15 cellular contexts compared by ENCODE assay signal in genomic region chr16:2529061-2529931, GRCh38. TPM values are rescaled to one million over a fixed set of nuclear protein-coding genes. Genes with fewer than 3 reads are reported as not detected.
A peak's percentile ranks its signal among the peaks of the same experiment; 100 is the strongest.
DNase-seq lines count a peak whose midpoint lies in the region; ATAC-seq and TF ChIP-seq lines count a peak whose summit lies in the region.
"Had no signal": no experiment of that assay in that cellular context is flagged by ENCODE, and none has a peak within 500 bp of the region (broad histone marks: within the 10 kb centered on the region; RNA-seq: fewer than 3 reads in every experiment).

No MANE protein-coding gene starts in this region.

- H3K79me2 ChIP-seq in HCT116 (ENCODE audit: insufficient read depth, low read length) = peaks cover 6% of the 10 kb centered on the region

- no peak for TF ChIP-seq RAD21 in HCT116 (IDR thresholded peaks at IDR 0.05; ENCODE audit: low read depth)

- DNase-seq in BE2C (peak; percentile 60), HCT116 (ENCODE audit: low read depth, low spot score) (no peak), neural crest cell (ENCODE audit: low read depth, low spot score) (no peak), A172 (ENCODE audit: low spot score) (no peak), posterior vena cava (ENCODE audit: low spot score) (no peak), tibial nerve (ENCODE audit: low spot score in 2 of 2) (no peak)
- no peak for DNase-seq in effector memory CD8-positive, alpha-beta T cell
- DNase-seq: COR-L47, hippocampal formation, MM.1S, T1000 had no signal

- H3K27me3 Mint-ChIP-seq in effector memory CD8-positive, alpha-beta T cell = no peaks in the 10 kb centered on the region
- peaks cover 14% of the 10 kb centered on the region for H3K27me3 Mint-ChIP-seq in neural crest cell (ENCODE audit: low read depth)
- H3K27me3 Mint-ChIP-seq: activated naive CD4-positive, alpha-beta T cell treated with anti-CD3 and anti-CD28 coated beads, Interleukin-2, amount 50 U/mL, for 24 hours; central memory CD8-positive, alpha-beta T cell had no signal

- peak overlapping the region; percentile 56 to 98 for H3K27ac Mint-ChIP-seq in effector memory CD8-positive, alpha-beta T cell
- no peak overlapping the region for H3K27ac Mint-ChIP-seq in neural crest cell (ENCODE audit: unreplicated experiment)
- H3K27ac Mint-ChIP-seq: activated naive CD4-positive, alpha-beta T cell treated with anti-CD3 and anti-CD28 coated beads, Interleukin-2, amount 50 U/mL, for 24 hours had no signal

- CTCF ChIA-PET in HCT116 (lab: Charles Lee) = no interaction called here

- TF ChIP-seq CTCF in BE2C (IDR thresholded peaks at IDR 0.05; ENCODE audit: low read depth, low read length) (0 out of 2 replicates have a peak, but pooled peaks have one; percentile 14), HCT116 (IDR thresholded peaks at IDR 0.05 in 2 of 3, conservative IDR thresholded peaks at IDR 0.05 in 1 of 3; ENCODE audit: borderline replicate concordance in 1 of 3, insufficient read depth in 1 of 3, low read depth in 2 of 3, low read length in 2 of 3) (peak in 2 of 3 experiments; percentile 7 to 38; a peak in 1 of 6 replicates), neural crest cell (conservative IDR thresholded peaks at IDR 0.05) (peak; percentile 19), tibial nerve (IDR thresholded peaks at IDR 0.05) (no peak)

- TF ChIP-seq POLR2A in HCT116 (IDR thresholded peaks at IDR 0.05; ENCODE audit: borderline replicate concordance, extremely low read depth, insufficient read depth, insufficient read length) (no peak), tibial nerve (IDR thresholded peaks at IDR 0.05) (no peak)

- no peak for TF ChIP-seq EP300 in tibial nerve (IDR thresholded peaks at IDR 0.05)

- H3K4me3 ChIP-seq in BE2C (ENCODE audit: low read depth, low read length) (no peak overlapping the region), HCT116 (replicated peaks in 1 of 2; ENCODE audit: low read depth in 1 of 2, low read length in 2 of 2) (no peak overlapping the region), tibial nerve (no peak overlapping the region)

- no peaks in the 10 kb centered on the region for H4K20me1 ChIP-seq in HCT116 (ENCODE audit: insufficient read depth)

- H3K27me3 ChIP-seq in BE2C (no peaks in the 10 kb centered on the region), HCT116 (ENCODE audit: insufficient read depth, low read length) (no peaks in the 10 kb centered on the region), tibial nerve (no peaks in the 10 kb centered on the region)

- H3K9me2 ChIP-seq in HCT116 (ENCODE audit: insufficient read depth) = no peaks in the 10 kb centered on the region

- no peak overlapping the region for H2AFZ ChIP-seq in HCT116 (ENCODE audit: low read depth, low read length, poor library complexity, severe bottlenecking)

- H3K4me2 ChIP-seq in HCT116 (ENCODE audit: low read length) = no peak overlapping the region

- peaks cover 26% of the 10 kb centered on the region for H3K36me3 ChIP-seq in BE2C
- peaks cover 9 to 29% of the 10 kb centered on the region in 2 experiments; a peak in 3 of 4 replicates for H3K36me3 ChIP-seq in HCT116 (ENCODE audit: control insufficient read depth in 1 of 2, insufficient read depth in 2 of 2, low read length in 2 of 2)
- H3K36me3 ChIP-seq in tibial nerve = peaks cover 0 to 62% (median 11%) of the 10 kb centered on the region in 3 donors

- POLR2A ChIA-PET in HCT116 (lab: Charles Lee) = no interaction called here

- H3K9me3 ChIP-seq in BE2C = no peaks in the 10 kb centered on the region
- H3K9me3 ChIP-seq in HCT116 (ENCODE audit: control insufficient read depth in 1 of 2, insufficient read depth in 1 of 2, low read depth in 1 of 2, low read length in 2 of 2) = no peaks in the 10 kb centered on the region
- H3K9me3 ChIP-seq in tibial nerve = no peaks in the 10 kb centered on the region

- peak overlapping the region in 1 of 2 donors; percentile 23 for H3K4me3 Mint-ChIP-seq in effector memory CD8-positive, alpha-beta T cell
- H3K4me3 Mint-ChIP-seq in neural crest cell = peak overlapping the region; percentile 38
- H3K4me3 Mint-ChIP-seq: activated naive CD4-positive, alpha-beta T cell treated with anti-CD3 and anti-CD28 coated beads, Interleukin-2, amount 50 U/mL, for 24 hours had no signal

- BruUV-seq in HCT116 (replicated peaks; lab: Mats Ljungman, UMichigan) = no TSS peak

- H3K9me3 Mint-ChIP-seq in effector memory CD8-positive, alpha-beta T cell = no peaks in the 10 kb centered on the region
- H3K9me3 Mint-ChIP-seq in neural crest cell = no peaks in the 10 kb centered on the region
- H3K9me3 Mint-ChIP-seq: activated naive CD4-positive, alpha-beta T cell treated with anti-CD3 and anti-CD28 coated beads, Interleukin-2, amount 50 U/mL, for 24 hours; central memory CD8-positive, alpha-beta T cell had no signal

- intact Hi-C loops in HCT116 (cut with micrococcal nuclease) (no loop called here), posterior vena cava (cut with DNase I) (loop anchor here in 1 of 2 donors (10.0 kb wide), 1 partner anchor 324 kb away; the partner anchor contains the start of gene MLST8)

- H3K4me1 ChIP-seq in BE2C (no peaks in the 10 kb centered on the region), HCT116 (ENCODE audit: control insufficient read depth in 1 of 2, insufficient read depth in 2 of 2, low read length in 2 of 2) (peaks cover 6 to 29% of the 10 kb centered on the region in 2 experiments; a peak in 3 of 4 replicates), tibial nerve (peaks cover 0 to 14% (median 6%) of the 10 kb centered on the region in 4 donors)

- 80 to 90% methylated on average over 28 to 31 of the region's 32 CpGs for WGBS in tibial nerve, 2 donors

- no peak overlapping the region for H3K9ac ChIP-seq in HCT116 (ENCODE audit: low read length)

- H3K36me3 Mint-ChIP-seq in effector memory CD8-positive, alpha-beta T cell (ENCODE audit: insufficient read depth) = peaks cover 79% of the 10 kb centered on the region
- H3K36me3 Mint-ChIP-seq in neural crest cell (ENCODE audit: low read depth) = peaks cover 2% of the 10 kb centered on the region
- H3K36me3 Mint-ChIP-seq: activated naive CD4-positive, alpha-beta T cell treated with anti-CD3 and anti-CD28 coated beads, Interleukin-2, amount 50 U/mL, for 24 hours had no signal

- H3K4me1 Mint-ChIP-seq in effector memory CD8-positive, alpha-beta T cell (ENCODE audit: low read depth in 2 of 2) = peaks cover 25 to 27% of the 10 kb centered on the region in 2 donors
- H3K4me1 Mint-ChIP-seq in neural crest cell = peaks cover 13% of the 10 kb centered on the region

- RAD21 ChIA-PET in HCT116 (lab: Charles Lee; ENCODE audit: low non-redundant PET in 1 of 2, low total read pairs in 2 of 2, uncharacterized antibody in 2 of 2, unreplicated experiment in 2 of 2) = no interaction called here

- H3K27ac ChIP-seq in HCT116 (ENCODE audit: low read depth, low read length) (no peak overlapping the region), tibial nerve (no peak overlapping the region)
- H3K27ac ChIP-seq: HL-60 had no signal

- ATAC-seq in HCT116 = no peak
- ATAC-seq in effector memory CD8-positive, alpha-beta T cell (replicated peaks) = no peak

TF ChIP-seq in HCT116, 20 proteins besides CTCF, POLR2A, EP300 and RAD21 (continues in another document):
- TF ChIP-seq ZFX (IDR thresholded peaks at IDR 0.05) (no peak), ATF3 (IDR thresholded peaks at IDR 0.05) (no peak), SIN3A (IDR thresholded peaks at IDR 0.05; ENCODE audit: low read depth) (no peak), FOSL1 (IDR thresholded peaks at IDR 0.05; ENCODE audit: low read depth) (no peak), EZH2 (IDR thresholded peaks at IDR 0.05) (no peak), MAX (IDR thresholded peaks at IDR 0.05) (no peak), CBX3 (IDR thresholded peaks at IDR 0.05; ENCODE audit: low read depth) (no peak), POLR2AphosphoS5 (IDR thresholded peaks at IDR 0.05; ENCODE audit: low read depth, low read length) (no peak)

RNA-seq across cellular contexts. Expression of gene CEMP1, which starts 1.9 kb away (rescaled TPM):
- 4.7 TPM for polyA plus RNA-seq in BE2C (2012; ENCODE audit: insufficient read depth, insufficient read length, low read depth)
- total RNA-seq in HCT116 (2021; ENCODE audit: unreplicated experiment) (0.32 TPM), neural crest cell (not detected in 2 replicates), posterior vena cava (not detected), tibial nerve (not detected)
- polyA plus RNA-seq in HCT116 (2012) = 2.0 and 3.8 TPM in 2 replicates
- not detected in 2 replicates for total RNA-seq in A172 (2014; rRNA removed; shearing (Covaris generic))
- total RNA-seq: renal cortical epithelial cell had no signal

RNA-seq across cellular contexts. Expression of gene PDPK1, which starts 8.5 kb away (rescaled TPM):
- 52.4 TPM for polyA plus RNA-seq in BE2C (2012; ENCODE audit: insufficient read depth, insufficient read length, low read depth)
- total RNA-seq in HCT116 (2021; ENCODE audit: unreplicated experiment) (36.1 TPM), neural crest cell (34.2 and 37.5 TPM in 2 replicates), posterior vena cava (10 to 100 TPM; 36.8 to 40.1 TPM), tibial nerve (10 to 100 TPM; 28.6 to 41.7 (median 32.4) TPM)
- polyA plus RNA-seq in HCT116 (2012) = 12.3 and 20.8 TPM in 2 replicates
- 15.1 and 21.1 TPM in 2 replicates for total RNA-seq in A172 (2014; rRNA removed; shearing (Covaris generic))

RNA-seq across cellular contexts. Expression of gene AMDHD2, which starts 9.1 kb away (rescaled TPM):
- polyA plus RNA-seq in BE2C (2012; ENCODE audit: insufficient read depth, insufficient read length, low read depth) = 39.4 TPM
- total RNA-seq in HCT116 (2021; ENCODE audit: unreplicated experiment) = 42.9 TPM
- polyA plus RNA-seq in HCT116 (2012) = 12.6 and 16.4 TPM in 2 replicates
- 50.9 and 58.3 TPM in 2 replicates for total RNA-seq in neural crest cell
- 71.3 and 76.8 TPM in 2 replicates for total RNA-seq in A172 (2014; rRNA removed; shearing (Covaris generic))
- 10 to 100 TPM; 25.5 to 34.3 TPM for total RNA-seq in posterior vena cava
- total RNA-seq in tibial nerve = 10 to 100 TPM; 40.4 to 64.5 (median 55.2) TPM

RNA-seq across cellular contexts. Expression of gene ATP6V0C, which starts 15.5 kb away (rescaled TPM):
- polyA plus RNA-seq in BE2C (2012; ENCODE audit: insufficient read depth, insufficient read length, low read depth) = 645 TPM
- total RNA-seq in HCT116 (2021; ENCODE audit: unreplicated experiment) = 187 TPM
- polyA plus RNA-seq in HCT116 (2012) = 186 and 193 TPM in 2 replicates
- 154 and 159 TPM in 2 replicates for total RNA-seq in neural crest cell
- 24.7 and 51.1 TPM in 2 replicates for total RNA-seq in A172 (2014; rRNA removed; shearing (Covaris generic))
- total RNA-seq in posterior vena cava = 100 to 1,000 TPM; 107 to 133 TPM
- 10 to 100 TPM; 48.1 to 73.0 (median 61.1) TPM for total RNA-seq in tibial nerve

RNA-seq across cellular contexts. Expression of gene TBC1D24, which starts 54.4 kb away (rescaled TPM):
- polyA plus RNA-seq in BE2C (2012; ENCODE audit: insufficient read depth, insufficient read length, low read depth) = 27.6 TPM
- total RNA-seq in HCT116 (2021; ENCODE audit: unreplicated experiment) (24.6 TPM), neural crest cell (30.0 and 32.5 TPM in 2 replicates), posterior vena cava (10 to 100 TPM; 11.4 to 13.3 TPM), tibial nerve (10 to 100 TPM; 12.0 to 18.3 (median 16.3) TPM)
- polyA plus RNA-seq in HCT116 (2012) = 8.2 and 8.4 TPM in 2 replicates
- total RNA-seq in A172 (2014; rRNA removed; shearing (Covaris generic)) = 8.6 and 18.0 TPM in 2 replicates

Comparison
In these comparisons a context has a peak if more than half of its experiments do, and no peak if none do; other contexts are left out.
1. CTCF ChIP-seq: peak in BE2C (single experiment), HCT116 (2 of 3) and neural crest cell (single experiment); none in tibial nerve (0 of 5).